30 cellular contexts compared by ENCODE assay signal in the genomic region with DNA sequence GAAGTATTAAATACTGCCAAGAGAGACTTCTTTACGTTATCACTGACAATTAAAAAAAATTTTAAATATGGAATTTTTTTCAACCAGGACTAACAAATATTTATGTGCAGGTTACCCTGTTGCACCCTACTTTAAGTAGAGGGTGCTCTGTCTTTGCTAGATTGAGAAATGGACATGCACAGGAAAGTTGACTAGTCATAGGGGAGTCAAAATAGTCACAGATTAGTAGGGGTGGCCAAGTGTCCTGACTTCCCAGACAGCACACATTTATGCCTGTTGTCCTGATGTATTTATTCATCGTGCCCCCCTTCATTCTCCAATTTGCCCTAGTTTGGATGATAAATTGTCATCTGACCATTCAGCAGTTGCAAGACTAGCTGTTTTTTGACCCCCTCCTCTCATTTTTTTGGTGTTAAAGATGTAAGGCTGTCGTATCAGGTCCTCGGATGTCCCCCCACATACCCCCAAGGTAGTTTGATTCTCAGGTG. TPM values are rescaled to one million over a fixed set of nuclear protein-coding genes. Genes with fewer than 3 reads are reported as not detected.
A peak's percentile ranks its signal among the peaks of the same experiment; 100 is the strongest.
DNase-seq lines count a peak whose midpoint lies in the region; FAIRE-seq and TF ChIP-seq lines count a peak whose summit lies in the region.
"Had no signal": no experiment of that assay in that cellular context is flagged by ENCODE, and none has a peak within 500 bp of the region (broad histone marks: within the 10 kb centered on the region; RNA-seq: fewer than 3 reads in every experiment).

No MANE protein-coding gene starts in this region.

- H3K36me3 ChIP-seq in astrocyte (ENCODE audit: insufficient read depth, low read length) (peaks cover 4% of the 10 kb centered on the region), neutrophil (no peaks in the 10 kb centered on the region)
- H3K36me3 ChIP-seq: right atrium auricular region, suprapubic skin, upper lobe of left lung had no signal

- H3K79me1 ChIP-seq in H9 (ENCODE audit: insufficient read depth, low read depth, low read length, poor library complexity, severe bottlenecking): peaks cover 8% of the 10 kb centered on the region

- H3K79me2 ChIP-seq in H9 (ENCODE audit: insufficient read depth, low read length): peaks cover 12% of the 10 kb centered on the region; the same call in 1 of the 2 replicates
- peaks cover 98% of the 10 kb centered on the region for H3K79me2 ChIP-seq in astrocyte (ENCODE audit: insufficient read depth, low read length)

- no peaks in the 10 kb centered on the region for H3K27me3 ChIP-seq in H9 (ENCODE audit: insufficient read depth, low read length)
- H3K27me3 ChIP-seq in astrocyte (ENCODE audit: insufficient read depth, low read length): no peaks in the 10 kb centered on the region
- no peaks in the 10 kb centered on the region for H3K27me3 ChIP-seq in neutrophil
- H3K27me3 ChIP-seq: right atrium auricular region, suprapubic skin, upper lobe of left lung had no signal

- no peak overlapping the region for H2BK5ac ChIP-seq in H9 (ENCODE audit: insufficient read length, low read length)

- DNase-seq in activated CD4-positive, alpha-beta T cell treated with anti-CD3 and anti-CD28 coated beads, Interleukin-2, amount 10 ng/mL, durations not matched to agents 24 days and 14 days: no peak
- DNase-seq in activated CD4-positive, alpha-beta T cell treated with anti-CD3 and anti-CD28 coated beads, Interleukin-2, amount 50 U/mL, for 4 hours: no peak
- DNase-seq in H9 (no peak), astrocyte (ENCODE audit: low read depth) (no peak), HUDEP-2 (lab: John Stamatoyannopoulos, UW; ENCODE audit: unreplicated experiment in 76 of 76) (no peak), activated gamma-delta T cell (lab: John Stamatoyannopoulos, UW) (no peak), SKM-1 treated with dmso at 0.1 percent for 144 hours (lab: John Stamatoyannopoulos, UW; ENCODE audit: unreplicated experiment) (no peak)
- DNase-seq: activated B cell treated with CpG ODN at 0.5 μM for 24 hours; activated CD8-positive, alpha-beta memory T cell treated with anti-CD3 and anti-CD28 coated beads, Interleukin-2, amount 50 U/mL, for 4 hours; activated effector memory CD4-positive, alpha-beta T cell treated with Interleukin-2 at 50 U/mL for 16 hours; cortex of kidney; effector memory CD4-positive, alpha-beta T cell; glutamatergic neuron; Karpas-422; NCI-H1417 treated with DMSO at 0.1 percent for 48 hours; NCI-H2081 treated with DMSO at 0.1 percent for 48 hours; NCI-H2227 treated with DMSO at 0.1 percent for 48 hours; NCI-H526 treated with DMSO at 0.1 percent for 48 hours; SHP77; stimulated activated naive CD4-positive, alpha-beta T cell treated with Interleukin-2 at 50 U/mL for 16 hours; upper lobe of left lung had no signal

- H3K9me3 ChIP-seq in H9 (ENCODE audit: control insufficient read depth, low read depth, low read length) (no peaks in the 10 kb centered on the region), astrocyte (ENCODE audit: insufficient read depth, low read depth, low read length) (no peaks in the 10 kb centered on the region), neutrophil (no peaks in the 10 kb centered on the region)
- H3K9me3 ChIP-seq: right atrium auricular region, suprapubic skin, upper lobe of left lung had no signal

- no peak for FAIRE-seq in astrocyte (lab: Jason Lieb, UNC)
- FAIRE-seq: D721Med, H1 had no signal

- H2BK20ac ChIP-seq in H9 (ENCODE audit: low read depth, low read length, poor library complexity, severe bottlenecking): no peak overlapping the region

- no peak overlapping the region for H3K56ac ChIP-seq in H9 (ENCODE audit: insufficient read length, low read depth, low read length)

- H4K20me1 ChIP-seq in H9 (ENCODE audit: control insufficient read depth, insufficient read depth, insufficient read length): no peaks in the 10 kb centered on the region
- peaks cover 88% of the 10 kb centered on the region for H4K20me1 ChIP-seq in astrocyte (ENCODE audit: insufficient read depth, low read length)

- peak overlapping the region; percentile 47 for H3K27ac Mint-ChIP-seq in activated CD4-positive, alpha-beta T cell treated with anti-CD3 and anti-CD28 coated beads, Interleukin-2, amount 10 ng/mL, durations not matched to agents 24 days and 14 days
- H3K27ac Mint-ChIP-seq in H9 (peak overlapping the region in 2 of 3 experiments; percentile 10 to 49; a peak in 4 of 7 replicates), astrocyte (ENCODE audit: unreplicated experiment) (peak overlapping the region; percentile 19)
- H3K27ac Mint-ChIP-seq: activated B cell treated with CpG ODN at 0.5 μM for 24 hours had no signal

- no peak overlapping the region for H3K23ac ChIP-seq in H9 (ENCODE audit: insufficient read length, low read depth, low read length)

- no peak overlapping the region for H2AFZ ChIP-seq in H9 (ENCODE audit: low read length)
- no peak overlapping the region for H2AFZ ChIP-seq in astrocyte (ENCODE audit: low read depth, low read length)

- no peak overlapping the region for H3K27ac ChIP-seq in H9 (ENCODE audit: insufficient read length, low read depth, low read length)
- H3K27ac ChIP-seq in astrocyte (ENCODE audit: low read depth, low read length): no peak overlapping the region
- H3K27ac ChIP-seq in neutrophil: peak overlapping the region; percentile 18
- H3K27ac ChIP-seq: C4-2B, HL-60, right atrium auricular region, suprapubic skin, upper lobe of left lung had no signal

- no peak overlapping the region for H2BK12ac ChIP-seq in H9 (ENCODE audit: insufficient read length, low read depth, low read length)

- TF ChIP-seq CTCF in H9 (conservative IDR thresholded peaks at IDR 0.05): no peak
- no peak for TF ChIP-seq CTCF in astrocyte (IDR thresholded peaks at IDR 0.05; ENCODE audit: insufficient read depth, low read depth, low read length)
- TF ChIP-seq CTCF in neutrophil (IDR thresholded peaks at IDR 0.05): no peak

- intact Hi-C loops in activated CD4-positive, alpha-beta T cell treated with anti-CD3 and anti-CD28 coated beads, Interleukin-2, amount 10 ng/mL, durations not matched to agents 24 days and 14 days (cut with micrococcal nuclease): no loop called here

- no peak overlapping the region for H4K91ac ChIP-seq in H9 (ENCODE audit: insufficient read length, low read depth, low read length)

- H3K4ac ChIP-seq in H9 (ENCODE audit: low read depth, low read length): no peak overlapping the region

- no peaks in the 10 kb centered on the region for H3K23me2 ChIP-seq in H9 (ENCODE audit: insufficient read length, low read depth, low read length, poor library complexity, severe bottlenecking)

- no peak overlapping the region for H2BK15ac ChIP-seq in H9 (ENCODE audit: low read depth, low read length)

- H3K4me2 ChIP-seq in H9 (ENCODE audit: insufficient read depth, insufficient read length, low read length) (no peak overlapping the region), astrocyte (ENCODE audit: low read length) (no peak overlapping the region)
- H3K4me2 ChIP-seq: smooth muscle cell had no signal

- no peak overlapping the region for H2BK120ac ChIP-seq in H9 (ENCODE audit: low read depth, low read length, poor library complexity, severe bottlenecking)

- H2AK5ac ChIP-seq in H9 (ENCODE audit: insufficient read length, low read length): no peak overlapping the region

- peaks cover 64% of the 10 kb centered on the region for H3K4me1 Mint-ChIP-seq in activated CD4-positive, alpha-beta T cell treated with anti-CD3 and anti-CD28 coated beads, Interleukin-2, amount 10 ng/mL, durations not matched to agents 24 days and 14 days
- peaks cover 22 to 33% of the 10 kb centered on the region in 2 experiments for H3K4me1 Mint-ChIP-seq in H9
- H3K4me1 Mint-ChIP-seq in astrocyte (ENCODE audit: low read depth, unreplicated experiment): peaks cover 22% of the 10 kb centered on the region
- H3K4me1 Mint-ChIP-seq: neural crest cell had no signal

- no peaks in the 10 kb centered on the region for H3K9me3 Mint-ChIP-seq in activated CD4-positive, alpha-beta T cell treated with anti-CD3 and anti-CD28 coated beads, Interleukin-2, amount 10 ng/mL, durations not matched to agents 24 days and 14 days
- H3K9me3 Mint-ChIP-seq in H9 (no peaks in the 10 kb centered on the region), astrocyte (ENCODE audit: unreplicated experiment) (no peaks in the 10 kb centered on the region)
- H3K9me3 Mint-ChIP-seq: activated B cell treated with CpG ODN at 0.5 μM for 24 hours, neural crest cell had no signal

- peaks cover 41% of the 10 kb centered on the region for H3K36me3 Mint-ChIP-seq in activated CD4-positive, alpha-beta T cell treated with anti-CD3 and anti-CD28 coated beads, Interleukin-2, amount 10 ng/mL, durations not matched to agents 24 days and 14 days (ENCODE audit: low read depth)
- H3K36me3 Mint-ChIP-seq in H9 (ENCODE audit: insufficient read depth in 1 of 3, low read depth in 3 of 3) (no peaks in the 10 kb centered on the region; a peak in 1 of 7 replicates), astrocyte (ENCODE audit: low read depth, unreplicated experiment) (peaks cover 10% of the 10 kb centered on the region)

- no peak overlapping the region for H3K4me3 ChIP-seq in astrocyte (ENCODE audit: insufficient read depth, low read depth, low read length)
- H3K4me3 ChIP-seq in neutrophil (ENCODE audit: low read depth in 1 of 2, low read length in 1 of 2): no peak overlapping the region
- H3K4me3 ChIP-seq: right atrium auricular region, smooth muscle cell, suprapubic skin, upper lobe of left lung had no signal

- peak overlapping the region; percentile 17 for H3K4me3 Mint-ChIP-seq in activated CD4-positive, alpha-beta T cell treated with anti-CD3 and anti-CD28 coated beads, Interleukin-2, amount 10 ng/mL, durations not matched to agents 24 days and 14 days
- H3K4me3 Mint-ChIP-seq in H9 (no peak overlapping the region), astrocyte (ENCODE audit: unreplicated experiment) (no peak overlapping the region)
- H3K4me3 Mint-ChIP-seq: activated B cell treated with CpG ODN at 0.5 μM for 24 hours, neural crest cell had no signal

- no peaks in the 10 kb centered on the region for H3K27me3 Mint-ChIP-seq in activated CD4-positive, alpha-beta T cell treated with anti-CD3 and anti-CD28 coated beads, Interleukin-2, amount 10 ng/mL, durations not matched to agents 24 days and 14 days
- no peaks in the 10 kb centered on the region for H3K27me3 Mint-ChIP-seq in H9 (ENCODE audit: low read depth)
- H3K27me3 Mint-ChIP-seq in astrocyte (ENCODE audit: low read depth, unreplicated experiment): no peaks in the 10 kb centered on the region
- H3K27me3 Mint-ChIP-seq: activated B cell treated with CpG ODN at 0.5 μM for 24 hours had no signal

- H4K8ac ChIP-seq in H9 (replicated peaks; ENCODE audit: insufficient read length, low read depth, low read length): no peak overlapping the region

- H3K18ac ChIP-seq in H9 (ENCODE audit: insufficient read length, low read depth, low read length): no peak overlapping the region

- H3T11ph ChIP-seq in H9 (ENCODE audit: low read length): no peak overlapping the region

- no CpG with 5 or more reads among the region's 4 CpGs for WGBS in H9 (ENCODE audit: extremely low coverage, insufficient read length, low lambda C conversion rate)

- H3K9ac ChIP-seq in H9 (ENCODE audit: extremely low read depth, insufficient read length, low read length) (no peak overlapping the region), astrocyte (ENCODE audit: low read length) (no peak overlapping the region)

- no peak overlapping the region for H3K14ac ChIP-seq in H9 (ENCODE audit: insufficient read depth, low read length)

- H4K5ac ChIP-seq in H9 (ENCODE audit: insufficient read length, low read depth, low read length): no peak overlapping the region

- H3K4me1 ChIP-seq in H9 (ENCODE audit: insufficient read depth, low read length) (no peaks in the 10 kb centered on the region; the same call in 1 of the 2 replicates), astrocyte (ENCODE audit: insufficient read depth, low read length) (no peaks in the 10 kb centered on the region), neutrophil (ENCODE audit: control insufficient read depth in 1 of 2, insufficient read depth in 1 of 2, low read depth in 1 of 2, low read length in 1 of 2) (peaks cover 56 to 66% of the 10 kb centered on the region in 2 experiments)

RNA-seq across cellular contexts. Expression of a gene that starts 20.3 kb away (rescaled TPM):
- total RNA-seq in activated CD4-positive, alpha-beta T cell treated with anti-CD3 and anti-CD28 coated beads, Interleukin-2, amount 10 ng/mL, durations not matched to agents 24 days and 14 days: 166 and 168 TPM in 2 replicates
- 41.8 and 42.7 TPM in 2 replicates for total RNA-seq in H9 (2021)
- total RNA-seq in astrocyte: 58.6 and 66.6 TPM in 2 replicates
